8 cellular contexts compared by ENCODE assay signal in genomic region chr13:48653074-48654054, GRCh38. TPM values are rescaled to one million over a fixed set of nuclear protein-coding genes. Genes with fewer than 3 reads are reported as not detected.
A peak's percentile ranks its signal among the peaks of the same experiment; 100 is the strongest.
DNase-seq lines count a peak whose midpoint lies in the region; ATAC-seq lines count a peak whose summit lies in the region.

A gene with protein sequence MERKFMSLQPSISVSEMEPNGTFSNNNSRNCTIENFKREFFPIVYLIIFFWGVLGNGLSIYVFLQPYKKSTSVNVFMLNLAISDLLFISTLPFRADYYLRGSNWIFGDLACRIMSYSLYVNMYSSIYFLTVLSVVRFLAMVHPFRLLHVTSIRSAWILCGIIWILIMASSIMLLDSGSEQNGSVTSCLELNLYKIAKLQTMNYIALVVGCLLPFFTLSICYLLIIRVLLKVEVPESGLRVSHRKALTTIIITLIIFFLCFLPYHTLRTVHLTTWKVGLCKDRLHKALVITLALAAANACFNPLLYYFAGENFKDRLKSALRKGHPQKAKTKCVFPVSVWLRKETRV (plus strand): TSS chr13:48653929. CDS start chr13:48706818, 52,889 bp downstream.

- intact Hi-C loops in Right ventricle myocardium superior (cut with DNase I): no loop called here

- H3K4me3 ChIP-seq in HAP-1: no peak within 1 kb of the TSS

- H3K4me1 ChIP-seq in HAP-1: no peaks in the 10 kb centered on the region; the same call in 1 of the 2 replicates

- H3K36me3 Mint-ChIP-seq in T-helper 1 cell treated with Interleukin-12 subunit alpha and Interleukin-12 subunit beta and Interleukin-4 antibody, amounts not matched to agents 30 μg/mL and 1 μg/mL, for 36 hours (ENCODE audit: low read depth): peaks cover 2% of the 10 kb centered on the region
- H3K36me3 Mint-ChIP-seq in stimulated activated memory B cell treated with anti-CD40 and anti-IgM and Interleukin-4, amounts not matched to agents 10 μg/mL and 1 μg/mL and 100 μg/mL, for 72 hours: no peaks in the 10 kb centered on the region

- no peaks in the 10 kb centered on the region for H3K27me3 Mint-ChIP-seq in T-helper 1 cell treated with Interleukin-12 subunit alpha and Interleukin-12 subunit beta and Interleukin-4 antibody, amounts not matched to agents 30 μg/mL and 1 μg/mL, for 36 hours (ENCODE audit: low read depth)
- peaks cover 42% of the 10 kb centered on the region for H3K27me3 Mint-ChIP-seq in stimulated activated memory B cell treated with anti-CD40 and anti-IgM and Interleukin-4, amounts not matched to agents 10 μg/mL and 1 μg/mL and 100 μg/mL, for 72 hours

- H3K36me3 ChIP-seq in HAP-1 (replicated peaks): no peaks in the 10 kb centered on the region

- in situ Hi-C loops in HAP-1 (cut with MboI; ENCODE audit: low sequenced_read_pairs): no loop called here

- peaks cover 23% of the 10 kb centered on the region for H3K4me1 Mint-ChIP-seq in T-helper 1 cell treated with Interleukin-12 subunit alpha and Interleukin-12 subunit beta and Interleukin-4 antibody, amounts not matched to agents 30 μg/mL and 1 μg/mL, for 36 hours (ENCODE audit: low read depth)
- H3K4me1 Mint-ChIP-seq in stimulated activated memory B cell treated with anti-CD40 and anti-IgM and Interleukin-4, amounts not matched to agents 10 μg/mL and 1 μg/mL and 100 μg/mL, for 72 hours: peaks cover 15% of the 10 kb centered on the region

- peak; percentile 40 for DNase-seq in DMS53 (lab: John Stamatoyannopoulos, UW)
- DNase-seq in DMS53 treated with DMSO at 0.1 percent for 48 hours (lab: John Stamatoyannopoulos, UW; ENCODE audit: unreplicated experiment): no peak
- DNase-seq in Right ventricle myocardium superior: no peak
- no peak for DNase-seq in HAP-1 (ENCODE audit: low spot score in 2 of 2)
- DNase-seq in stimulated activated CD4-positive, alpha-beta T cell treated with anti-CD3 and anti-CD28 coated beads, Interleukin-1b, Interleukin-23, amount 100 ng/mL, for 48 hours: no peak

- H3K27me3 ChIP-seq in HAP-1 (ENCODE audit: low read depth): peaks cover 3% of the 10 kb centered on the region; the same call in 1 of the 2 replicates

- peak; percentile 80 for ATAC-seq in HG02981 (IDR thresholded peaks at IDR 0.05; ENCODE audit: unreplicated experiment)
- peak; percentile 61 for ATAC-seq in Right ventricle myocardium superior (ENCODE audit: poor library complexity)
- peak; percentile 66 for ATAC-seq in stimulated activated memory B cell treated with anti-CD40 and anti-IgM and Interleukin-4, amounts not matched to agents 10 μg/mL and 1 μg/mL and 100 μg/mL, for 72 hours

- H3K9me3 ChIP-seq in HAP-1: no peaks in the 10 kb centered on the region

- peak within 1 kb of the TSS; percentile 79 for H3K4me3 Mint-ChIP-seq in T-helper 1 cell treated with Interleukin-12 subunit alpha and Interleukin-12 subunit beta and Interleukin-4 antibody, amounts not matched to agents 30 μg/mL and 1 μg/mL, for 36 hours
- peak within 1 kb of the TSS; percentile 32 for H3K4me3 Mint-ChIP-seq in stimulated activated memory B cell treated with anti-CD40 and anti-IgM and Interleukin-4, amounts not matched to agents 10 μg/mL and 1 μg/mL and 100 μg/mL, for 72 hours

- H3K9me3 Mint-ChIP-seq in T-helper 1 cell treated with Interleukin-12 subunit alpha and Interleukin-12 subunit beta and Interleukin-4 antibody, amounts not matched to agents 30 μg/mL and 1 μg/mL, for 36 hours: no peaks in the 10 kb centered on the region
- no peaks in the 10 kb centered on the region for H3K9me3 Mint-ChIP-seq in stimulated activated memory B cell treated with anti-CD40 and anti-IgM and Interleukin-4, amounts not matched to agents 10 μg/mL and 1 μg/mL and 100 μg/mL, for 72 hours

- H3K27ac Mint-ChIP-seq in T-helper 1 cell treated with Interleukin-12 subunit alpha and Interleukin-12 subunit beta and Interleukin-4 antibody, amounts not matched to agents 30 μg/mL and 1 μg/mL, for 36 hours: peak within 1 kb of the TSS; percentile 64
- H3K27ac Mint-ChIP-seq in stimulated activated memory B cell treated with anti-CD40 and anti-IgM and Interleukin-4, amounts not matched to agents 10 μg/mL and 1 μg/mL and 100 μg/mL, for 72 hours: peak within 1 kb of the TSS; percentile 16

RNA-seq across cellular contexts. Expression of the gene that starts here (rescaled TPM):
- total RNA-seq in Right ventricle myocardium superior: 9.3 TPM
